ENCODE assay signal across 25 cellular contexts in the genomic region with DNA sequence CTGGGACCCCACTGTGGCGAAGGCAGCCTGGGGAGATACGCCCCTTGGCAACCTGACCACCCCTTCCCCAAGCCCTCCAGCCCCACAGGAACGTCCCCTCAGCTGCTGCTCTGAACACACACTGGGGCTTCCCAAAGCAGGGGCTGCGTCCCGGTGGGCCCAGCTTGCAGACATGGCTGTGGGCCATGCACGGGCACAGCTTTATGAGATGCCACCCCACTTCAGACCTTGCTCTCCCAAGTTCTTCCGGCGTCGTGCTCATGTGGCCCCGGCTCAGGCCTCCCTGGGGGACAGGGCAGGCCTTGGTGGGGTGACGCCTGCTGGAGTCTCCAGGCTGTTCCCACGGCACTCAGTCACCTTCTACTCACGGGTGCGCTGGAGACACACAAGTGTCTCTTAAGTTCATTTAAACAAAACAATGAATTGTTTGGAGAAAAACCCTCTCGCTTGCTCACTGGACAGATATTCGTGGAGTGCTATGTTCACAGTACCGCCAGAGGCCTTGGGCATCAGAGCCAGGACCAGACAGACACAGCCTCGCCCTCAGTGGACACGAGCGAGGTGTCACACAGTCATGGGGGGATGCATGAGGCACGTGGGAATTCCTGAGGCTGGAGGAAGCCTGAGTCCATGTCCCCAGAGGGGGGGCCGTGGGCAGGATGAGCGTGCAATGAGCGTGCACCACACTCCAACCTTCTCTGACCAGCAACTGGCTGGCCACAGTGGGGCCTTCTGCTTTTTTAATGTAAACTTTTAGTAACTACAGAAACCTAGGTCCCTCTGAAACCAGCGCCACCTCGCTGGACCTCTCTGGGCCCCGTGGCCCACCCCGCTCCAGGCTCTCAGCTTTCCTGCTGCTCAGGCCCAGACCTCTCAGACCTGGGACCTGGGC. TPM values are rescaled to one million over a fixed set of nuclear protein-coding genes. Genes with fewer than 3 reads are reported as not detected.
DNase-seq lines count a peak whose midpoint lies in the region; ATAC-seq and TF ChIP-seq lines count a peak whose summit lies in the region.
"Had no signal": no experiment of that assay in that cellular context is flagged by ENCODE, and none has a peak within 500 bp of the region (broad histone marks: within the 10 kb centered on the region; RNA-seq: fewer than 3 reads in every experiment).

No MANE protein-coding gene starts in this region.

- no peak overlapping the region for H3K4ac ChIP-seq in IMR-90 (ENCODE audit: low read depth, low read length)

- H3K9ac ChIP-seq in IMR-90 (ENCODE audit: low read depth, low read length): no peak overlapping the region

- no peak overlapping the region for H3K56ac ChIP-seq in IMR-90 (ENCODE audit: extremely low read depth, insufficient read depth, low read length)

- no peaks in the 10 kb centered on the region for H3K9me3 Mint-ChIP-seq in neural crest cell

- H3K36me3 ChIP-seq in IMR-90 (ENCODE audit: control insufficient read depth, insufficient read depth, low read length): no peaks in the 10 kb centered on the region

- H3K4me3 ChIP-seq in IMR-90 (ENCODE audit: insufficient read depth, low read depth, low read length): no peak overlapping the region
- H3K4me3 ChIP-seq: PC-9 had no signal

- H2BK120ac ChIP-seq in IMR-90 (ENCODE audit: low read depth, low read length): no peak overlapping the region

- DNase-seq in IMR-90: peak; percentile 8
- DNase-seq in neural crest cell (ENCODE audit: low read depth, low spot score): no peak
- DNase-seq in cerebellum (ENCODE audit: low spot score): no peak
- no peak for DNase-seq in islet precursor cell
- DNase-seq: DMS153; DND-41; GOT3; HCEC 1CT; KG1; NCI-H1048; NCI-H1417; NCI-H1694; NCI-H2029 treated with DMSO at 0.1 percent for 48 hours; NCI-H446 treated with DMSO at 0.1 percent for 48 hours; NCI-H526; NCI-H82; NK-92 treated with Interleukin-12 subunit alpha and Interleukin-12 subunit beta, amount 100 ng/mL, for 24 hours; PC-9; SHP77 treated with DMSO at 0.1 percent for 48 hours had no signal

- H4K20me1 ChIP-seq in IMR-90 (ENCODE audit: insufficient read depth, low read length): no peaks in the 10 kb centered on the region

- no peak overlapping the region for H3K4me2 ChIP-seq in IMR-90 (ENCODE audit: low read depth, low read length)
- H3K4me2 ChIP-seq: PC-9 had no signal

- H2BK20ac ChIP-seq in IMR-90 (ENCODE audit: low read depth, low read length): no peak overlapping the region

- no peak overlapping the region for H3K14ac ChIP-seq in IMR-90 (replicated peaks; ENCODE audit: low read depth, low read length)

- ATAC-seq in IMR-90 (ENCODE audit: low read depth) (no peak), GM19035 (IDR thresholded peaks at IDR 0.05; ENCODE audit: unreplicated experiment) (no peak), GM18520 (IDR thresholded peaks at IDR 0.05; ENCODE audit: unreplicated experiment) (no peak)

- no peak overlapping the region for H4K8ac ChIP-seq in IMR-90 (ENCODE audit: low read depth in 2 of 2, low read length in 2 of 2)

- no peak overlapping the region for H2AK9ac ChIP-seq in IMR-90 (replicated peaks; ENCODE audit: low read depth, low read length, poor library complexity)

- H3K27me3 ChIP-seq in IMR-90 (ENCODE audit: control insufficient read depth, insufficient read depth, low read length): peaks cover 11% of the 10 kb centered on the region; the same call in 1 of the 2 replicates

- H4K91ac ChIP-seq in IMR-90 (ENCODE audit: insufficient read depth, low read depth, low read length): no peak overlapping the region

- H3K27ac ChIP-seq in IMR-90 (ENCODE audit: insufficient read depth, low read length): no peak overlapping the region
- H3K27ac ChIP-seq in angular gyrus (ENCODE audit: low read depth, low read length): peak overlapping the region; percentile 64
- H3K27ac ChIP-seq: PC-9, RWPE1 had no signal

- CTCF ChIA-PET in IMR-90 (lab: Yijun Ruan, JAX): no interaction called here

- H3K4me1 ChIP-seq in IMR-90 (ENCODE audit: control insufficient read depth, insufficient read depth, low read length): no peaks in the 10 kb centered on the region

- no peaks in the 10 kb centered on the region for H3K9me3 ChIP-seq in IMR-90 (ENCODE audit: control insufficient read depth, insufficient read depth, low read length)

- H2AFZ ChIP-seq in IMR-90 (replicated peaks; ENCODE audit: low read length, poor library complexity): peak overlapping the region; percentile 3
- H2AFZ ChIP-seq: PC-9 had no signal

- no peak overlapping the region for H3K23ac ChIP-seq in IMR-90 (ENCODE audit: low read depth, low read length)

- dilution Hi-C loops in IMR-90 (cut with HindIII; ENCODE audit: low sequenced_read_pairs, unreplicated experiment): no loop called here

- no peak for TF ChIP-seq RAD21 in IMR-90 (IDR thresholded peaks at IDR 0.05; ENCODE audit: low read length)

- H2BK15ac ChIP-seq in IMR-90 (ENCODE audit: low read depth, low read length): no peak overlapping the region

- H2BK5ac ChIP-seq in IMR-90 (ENCODE audit: low read depth, low read length, poor library complexity, severe bottlenecking): no peak overlapping the region

- peak overlapping the region; percentile 89 for H3K27ac Mint-ChIP-seq in neural crest cell (ENCODE audit: unreplicated experiment)
- H3K27ac Mint-ChIP-seq: B cell, CD14-positive monocyte had no signal

- no peak overlapping the region for H3K18ac ChIP-seq in IMR-90 (ENCODE audit: low read depth, low read length)

- no peaks in the 10 kb centered on the region for H3K36me3 Mint-ChIP-seq in neural crest cell (ENCODE audit: low read depth)
- H3K36me3 Mint-ChIP-seq: CD14-positive monocyte had no signal

- H3K9me1 ChIP-seq in IMR-90 (ENCODE audit: insufficient read depth, low read length): no peaks in the 10 kb centered on the region

- BruUV-seq in IMR-90 (replicated peaks; lab: Mats Ljungman, UMichigan): no TSS peak

- H3K79me1 ChIP-seq in IMR-90 (ENCODE audit: low read depth in 1 of 2, low read length in 2 of 2): no peaks in the 10 kb centered on the region

- H4K5ac ChIP-seq in IMR-90 (ENCODE audit: low read depth, low read length): no peak overlapping the region

- H3K4me1 Mint-ChIP-seq in neural crest cell: peaks cover 8% of the 10 kb centered on the region
- H3K4me1 Mint-ChIP-seq: B cell had no signal

- WGBS in IMR-90 (ENCODE audit: extremely low coverage in 2 of 2, insufficient read length in 1 of 2), 2 experiments: 62% methylated on average over 8 of the region's 28 CpGs; no CpG with 5 or more reads in 1 of the 2 experiments

- H2AK5ac ChIP-seq in IMR-90 (ENCODE audit: low read depth, low read length): no peak overlapping the region

- TF ChIP-seq CTCF in IMR-90 (conservative IDR thresholded peaks at IDR 0.05; ENCODE audit: low read depth, low read length): no peak
- no peak for TF ChIP-seq CTCF in neural crest cell (conservative IDR thresholded peaks at IDR 0.05)

- in situ Hi-C loops in IMR-90 (cut with MboI; ENCODE audit: low sequenced_read_pairs): no loop called here

- intact Hi-C loops in IMR-90 (cut with micrococcal nuclease): no loop called here

- no peak overlapping the region for H3K4me3 Mint-ChIP-seq in neural crest cell
- H3K4me3 Mint-ChIP-seq: B cell, CD14-positive monocyte had no signal

- H3K27me3 Mint-ChIP-seq in neural crest cell (ENCODE audit: low read depth): peaks cover 51% of the 10 kb centered on the region

- POLR2A ChIA-PET in IMR-90 (lab: Charles Lee; ENCODE audit: unreplicated experiment): no interaction called here

- no peak for TF ChIP-seq POLR2A in IMR-90 (IDR thresholded peaks at IDR 0.05; ENCODE audit: low read depth, low read length)

TF ChIP-seq in IMR-90, 13 proteins besides CTCF, POLR2A, EP300 and RAD21:
- peak; percentile 46; the same call in 1 of the 2 replicates for TF ChIP-seq BHLHE40 (IDR thresholded peaks at IDR 0.05; ENCODE audit: low read depth, low read length)
- TF ChIP-seq, protein P1, sequence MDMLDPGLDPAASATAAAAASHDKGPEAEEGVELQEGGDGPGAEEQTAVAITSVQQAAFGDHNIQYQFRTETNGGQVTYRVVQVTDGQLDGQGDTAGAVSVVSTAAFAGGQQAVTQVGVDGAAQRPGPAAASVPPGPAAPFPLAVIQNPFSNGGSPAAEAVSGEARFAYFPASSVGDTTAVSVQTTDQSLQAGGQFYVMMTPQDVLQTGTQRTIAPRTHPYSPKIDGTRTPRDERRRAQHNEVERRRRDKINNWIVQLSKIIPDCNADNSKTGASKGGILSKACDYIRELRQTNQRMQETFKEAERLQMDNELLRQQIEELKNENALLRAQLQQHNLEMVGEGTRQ (IDR thresholded peaks at IDR 0.05; ENCODE audit: low read depth, low read length): no peak

RNA-seq across cellular contexts. Expression of gene GALNT9, which starts 4.3 kb away (rescaled TPM):
- under 0.01 TPM in 1 of 2 replicates, not detected in the other for total RNA-seq in IMR-90 (2012; rRNA removed)
- polyA plus RNA-seq in IMR-90 (2012; rRNA removed): 0.12 and 0.14 TPM in 2 replicates
- 0.19 TPM in 1 of 2 replicates, not detected in the other for polyA plus RNA-seq in IMR-90 (2012; cell fraction: cytosol; rRNA removed)
- 0.33 and 0.50 TPM in 2 replicates for polyA plus RNA-seq in IMR-90 (2012; cell fraction: nucleus; rRNA removed; ENCODE audit: low replicate concordance)
- 0.43 and 1.3 TPM in 2 replicates for total RNA-seq in neural crest cell
- total RNA-seq in cerebellum: 23.1 TPM
- polyA plus RNA-seq: CD14-positive monocyte had no signal

Comparison
In these comparisons a context has a peak if more than half of its experiments do, and no peak if none do; other contexts are left out.
1. RNA of gene GALNT9, which starts 4.3 kb away (total RNA-seq): 23.1 TPM in cerebellum (single experiment); 0.43 to 1.3 TPM in neural crest cell and under 0.01 TPM in IMR-90; every median in the first group is over 10 times any median in the second.